9 cellular contexts compared by ENCODE assay signal in the genomic region with DNA sequence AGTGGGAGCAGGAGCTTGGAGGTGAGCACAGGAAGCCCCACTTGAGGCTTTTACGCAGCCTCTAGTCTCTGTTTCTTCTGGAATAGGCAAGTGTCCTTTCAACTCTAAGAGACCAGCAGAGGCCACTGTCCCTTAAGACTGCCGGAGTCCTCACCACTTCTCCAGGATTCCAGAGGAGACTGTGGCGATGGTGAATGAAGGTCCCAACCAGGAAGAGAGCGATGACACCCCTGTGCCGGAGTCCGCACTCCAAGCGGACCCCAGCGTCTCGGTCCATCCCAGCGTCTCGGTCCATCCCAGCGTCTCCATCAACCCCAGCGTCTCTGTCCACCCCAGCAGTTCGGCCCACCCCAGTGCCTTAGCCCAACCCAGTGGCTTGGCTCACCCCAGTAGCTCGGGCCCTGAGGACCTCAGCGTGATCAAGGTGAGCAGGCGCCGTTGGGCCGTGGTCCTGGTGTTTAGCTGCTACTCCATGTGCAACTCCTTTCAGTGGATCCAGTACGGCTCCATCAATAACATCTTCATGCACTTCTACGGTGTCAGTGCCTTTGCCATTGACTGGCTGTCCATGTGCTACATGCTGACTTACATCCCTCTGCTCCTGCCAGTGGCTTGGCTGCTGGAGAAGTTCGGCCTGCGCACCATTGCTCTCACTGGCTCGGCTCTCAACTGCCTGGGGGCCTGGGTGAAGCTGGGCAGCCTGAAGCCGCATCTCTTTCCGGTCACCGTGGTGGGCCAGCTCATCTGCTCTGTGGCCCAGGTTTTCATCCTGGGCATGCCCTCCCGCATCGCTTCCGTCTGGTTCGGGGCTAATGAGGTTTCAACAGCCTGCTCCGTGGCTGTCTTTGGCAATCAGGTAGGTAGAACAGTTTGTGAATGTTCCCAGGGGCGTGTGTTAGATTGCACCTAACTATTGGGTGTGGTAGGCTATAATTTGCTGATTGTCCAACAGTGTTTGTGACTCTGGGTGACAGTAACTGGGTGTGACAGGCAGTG. TPM values are rescaled to one million over a fixed set of nuclear protein-coding genes. Genes with fewer than 3 reads are reported as not detected.
A peak's percentile ranks its signal among the peaks of the same experiment; 100 is the strongest.
DNase-seq lines count a peak whose midpoint lies in the region; ATAC-seq and TF ChIP-seq lines count a peak whose summit lies in the region.
"Had no signal": no experiment of that assay in that cellular context is flagged by ENCODE, and none has a peak within 500 bp of the region (broad histone marks: within the 10 kb centered on the region; RNA-seq: fewer than 3 reads in every experiment).

No MANE protein-coding gene starts in this region.

- POLR2A ChIA-PET in Caco-2 (lab: Charles Lee): interaction anchor here (0.5 to 1.9 kb wide), 4 partner anchors 54 to 452 kb away, joined by 3 to 11 read pairs (median 6); a partner anchor contains a TSS
- POLR2A ChIA-PET in activated CD4-positive, alpha-beta memory T cell treated with anti-CD3 and anti-CD28 coated beads, Interleukin-2, amount 10 ng/mL, durations not matched to agents 7 days and 5 days (lab: Charles Lee): interaction anchor here (1.1 to 2.1 kb wide), 2 partner anchors 10 to 82 kb away, joined by 3 to 6 read pairs; a partner anchor contains a TSS

- H3K9me3 Mint-ChIP-seq in Caco-2 (ENCODE audit: unreplicated experiment): no peaks in the 10 kb centered on the region
- H3K9me3 Mint-ChIP-seq in activated CD4-positive, alpha-beta memory T cell treated with anti-CD3 and anti-CD28 coated beads, Interleukin-2, amount 10 ng/mL, durations not matched to agents 7 days and 5 days: no peaks in the 10 kb centered on the region

- BruUV-seq in Caco-2 (replicated peaks; lab: Mats Ljungman, UMichigan): TSS peak; percentile 58

- peak in 1 of 2 experiments; percentile 74 for DNase-seq in Caco-2
- DNase-seq in activated CD4-positive, alpha-beta memory T cell treated with anti-CD3 and anti-CD28 coated beads, Interleukin-2, amount 10 ng/mL, durations not matched to agents 7 days and 5 days: no peak
- DNase-seq in right cardiac atrium: peak; percentile 26 to 64 (median 63)
- DNase-seq in retinal pigment epithelial cell (ENCODE audit: low read depth): no peak
- no peak for DNase-seq in stimulated activated CD4-positive, alpha-beta T cell treated with anti-CD3 and anti-CD28 coated beads, Interleukin-15, amount 100 ng/mL, for 24 hours
- DNase-seq in GM10266 (ENCODE audit: extremely low spot score): no peak
- DNase-seq in NCI-H2227 treated with DMSO at 0.1 percent for 48 hours (lab: John Stamatoyannopoulos, UW): no peak

- H3K27me3 ChIP-seq in Caco-2 (replicated peaks; ENCODE audit: control insufficient read depth, insufficient read depth, low read length) (no peaks in the 10 kb centered on the region), right cardiac atrium (ENCODE audit: control insufficient read depth, insufficient read depth) (no peaks in the 10 kb centered on the region)

- H3K27ac ChIP-seq in right cardiac atrium (ENCODE audit: low read length): peak overlapping the region; percentile 57

- TF ChIP-seq CTCF in Caco-2 (IDR thresholded peaks at IDR 0.05; ENCODE audit: insufficient read depth in 1 of 2, low read depth in 1 of 2, low read length in 1 of 2, severe bottlenecking in 1 of 2, unreplicated experiment in 1 of 2): peak; percentile 35 to 48
- peak; percentile 40 for TF ChIP-seq CTCF in retinal pigment epithelial cell (conservative IDR thresholded peaks at IDR 0.05; ENCODE audit: low read depth, low read length)
- TF ChIP-seq CTCF in GM10266 (IDR thresholded peaks at IDR 0.05; ENCODE audit: control insufficient read depth, insufficient read depth, low read depth, missing control alignments): no peak

- WGBS in right cardiac atrium: 45% methylated on average over 33 of the region's 33 CpGs

- no peaks in the 10 kb centered on the region for H3K27me3 Mint-ChIP-seq in Caco-2 (ENCODE audit: insufficient read depth, unreplicated experiment)
- H3K27me3 Mint-ChIP-seq in activated CD4-positive, alpha-beta memory T cell treated with anti-CD3 and anti-CD28 coated beads, Interleukin-2, amount 10 ng/mL, durations not matched to agents 7 days and 5 days: no peaks in the 10 kb centered on the region

- H3K36me3 ChIP-seq in Caco-2 (ENCODE audit: control insufficient read depth, insufficient read depth, low read length): no peaks in the 10 kb centered on the region

- no peak overlapping the region for H3K27ac Mint-ChIP-seq in Caco-2 (ENCODE audit: unreplicated experiment)
- H3K27ac Mint-ChIP-seq in activated CD4-positive, alpha-beta memory T cell treated with anti-CD3 and anti-CD28 coated beads, Interleukin-2, amount 10 ng/mL, durations not matched to agents 7 days and 5 days: no peak overlapping the region

- H3K36me3 Mint-ChIP-seq in Caco-2 (ENCODE audit: insufficient read depth, unreplicated experiment): no peaks in the 10 kb centered on the region
- no peaks in the 10 kb centered on the region for H3K36me3 Mint-ChIP-seq in activated CD4-positive, alpha-beta memory T cell treated with anti-CD3 and anti-CD28 coated beads, Interleukin-2, amount 10 ng/mL, durations not matched to agents 7 days and 5 days (ENCODE audit: low read depth)

- H3K4me3 Mint-ChIP-seq in Caco-2 (ENCODE audit: unreplicated experiment): no peak overlapping the region
- peak overlapping the region; percentile 81 for H3K4me3 Mint-ChIP-seq in activated CD4-positive, alpha-beta memory T cell treated with anti-CD3 and anti-CD28 coated beads, Interleukin-2, amount 10 ng/mL, durations not matched to agents 7 days and 5 days

- intact Hi-C loops in Caco-2 (cut with micrococcal nuclease; ENCODE audit: unreplicated experiment): loop anchor here (1.0 to 5.0 kb wide), 2 partner anchors 69 to 398 kb away; no protein-coding TSS in a partner anchor
- intact Hi-C loops in right cardiac atrium (cut with DNase I): loop anchor here in 3 of 4 donors (2.0 kb wide), 2 partner anchors 72 to 76 kb away; no protein-coding TSS in a partner anchor

- H3K4me1 ChIP-seq in Caco-2: peaks cover 15% of the 10 kb centered on the region
- peaks cover 5% of the 10 kb centered on the region for H3K4me1 ChIP-seq in right cardiac atrium (ENCODE audit: control insufficient read depth, insufficient read depth, low read length)

- ATAC-seq in HG02870 (IDR thresholded peaks at IDR 0.05; ENCODE audit: unreplicated experiment) (peak; percentile 20), right cardiac atrium (peak; percentile 68 to 75)

- CTCF ChIA-PET in Caco-2 (lab: Charles Lee): interaction anchor here (1.2 to 5.1 kb wide), 12 partner anchors 18 to 403 kb away, joined by 3 to 106 read pairs (median 12); a partner anchor contains a TSS
- CTCF ChIA-PET in activated CD4-positive, alpha-beta memory T cell treated with anti-CD3 and anti-CD28 coated beads, Interleukin-2, amount 10 ng/mL, durations not matched to agents 7 days and 5 days (lab: Charles Lee): interaction anchor here (0.6 to 9.2 kb wide), 5 partner anchors 11 to 403 kb away, joined by 5 to 185 read pairs (median 22); a partner anchor contains a TSS

- H3K9me3 ChIP-seq in Caco-2: no peaks in the 10 kb centered on the region; the same call in 1 of the 2 replicates
- H3K9me3 ChIP-seq in right cardiac atrium (ENCODE audit: control insufficient read depth, low read length): no peaks in the 10 kb centered on the region

- H3K4me3 ChIP-seq in Caco-2 (ENCODE audit: low read depth, low read length): peak overlapping the region; percentile 61
- H3K4me3 ChIP-seq in right cardiac atrium (ENCODE audit: low read length): peak overlapping the region; percentile 53
- H3K4me3 ChIP-seq in retinal pigment epithelial cell (ENCODE audit: low read length): peak overlapping the region; percentile 63

- H3K4me1 Mint-ChIP-seq in Caco-2 (ENCODE audit: low read depth, unreplicated experiment): peaks cover 8% of the 10 kb centered on the region
- H3K4me1 Mint-ChIP-seq in activated CD4-positive, alpha-beta memory T cell treated with anti-CD3 and anti-CD28 coated beads, Interleukin-2, amount 10 ng/mL, durations not matched to agents 7 days and 5 days: peaks cover 22% of the 10 kb centered on the region

RNA-seq across cellular contexts. Expression of a gene that starts 0.7 kb away (rescaled TPM):
- total RNA-seq in Caco-2 (2022) (9.7 and 13.4 TPM in 2 replicates), right cardiac atrium (1 to 10 TPM; 4.1 to 8.1 (median 6.3) TPM)
- 1 to 10 TPM; 1.3 to 3.0 TPM for total RNA-seq in activated CD4-positive, alpha-beta memory T cell treated with anti-CD3 and anti-CD28 coated beads, Interleukin-2, amount 10 ng/mL, durations not matched to agents 7 days and 5 days
- 1.3 TPM for polyA plus RNA-seq in right cardiac atrium

RNA-seq across cellular contexts. Expression of a gene that starts 56.8 kb away (rescaled TPM):
- total RNA-seq in Caco-2 (2022) (1.5 and 1.7 TPM in 2 replicates), right cardiac atrium (1 to 10 TPM in 1 of 4 donors, under 1 TPM in 2, not detected in 1; 0.53 to 3.0 (median 0.54) TPM)
- 10 to 100 TPM; 63.0 to 66.1 TPM for total RNA-seq in activated CD4-positive, alpha-beta memory T cell treated with anti-CD3 and anti-CD28 coated beads, Interleukin-2, amount 10 ng/mL, durations not matched to agents 7 days and 5 days
- polyA plus RNA-seq in right cardiac atrium: 0.91 TPM
- total RNA-seq: NCI-H460 had no signal

Comparison
In these comparisons a context has a peak if more than half of its experiments do, and no peak if none do; other contexts are left out.
1. DNase-seq: peak in right cardiac atrium (3 of 3); none in activated CD4-positive, alpha-beta memory T cell treated with anti-CD3 and anti-CD28 coated beads, Interleukin-2, amount 10 ng/mL, durations not matched to agents 7 days and 5 days (single experiment), retinal pigment epithelial cell (single experiment), stimulated activated CD4-positive, alpha-beta T cell treated with anti-CD3 and anti-CD28 coated beads, Interleukin-15, amount 100 ng/mL, for 24 hours (single experiment), GM10266 (single experiment) and NCI-H2227 treated with DMSO at 0.1 percent for 48 hours (single experiment).
2. RNA of a gene that starts 56.8 kb away (total RNA-seq): 63.0 to 66.1 TPM in activated CD4-positive, alpha-beta memory T cell treated with anti-CD3 and anti-CD28 coated beads, Interleukin-2, amount 10 ng/mL, durations not matched to agents 7 days and 5 days; 1.5 to 1.7 TPM in Caco-2 and 0.53 to 3.0 TPM in right cardiac atrium; every median in the first group is over 10 times any median in the second.
3. Peak in every context shown above with its lines, with median percentiles within 50 percentile points of each other: H3K4me3 ChIP-seq.